ENCODE assay signal across 14 cellular contexts in the genomic region with DNA sequence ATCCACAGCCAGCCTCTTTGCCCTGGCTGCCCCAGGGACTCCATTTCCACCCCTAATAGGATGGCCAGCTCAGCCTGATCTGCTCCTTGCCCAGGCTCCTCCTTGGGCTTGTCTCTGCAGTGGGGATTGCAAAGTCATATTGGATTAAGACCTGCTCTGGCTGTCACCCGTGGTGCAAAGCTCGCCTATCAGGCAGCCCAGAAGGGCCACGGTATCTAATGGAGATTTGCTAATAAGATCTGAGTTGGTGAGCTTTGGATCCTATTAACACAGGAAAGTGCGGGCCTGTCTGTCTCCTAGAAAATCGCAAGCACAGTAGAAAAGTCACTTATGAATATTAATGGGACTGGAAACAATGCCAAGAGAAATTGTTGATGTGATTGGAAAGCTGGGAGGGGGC.
A peak's percentile ranks its signal among the peaks of the same experiment; 100 is the strongest.
DNase-seq lines count a peak whose midpoint lies in the region; ATAC-seq and TF ChIP-seq lines count a peak whose summit lies in the region.
"Had no signal": no experiment of that assay in that cellular context is flagged by ENCODE, and none has a peak within 500 bp of the region (broad histone marks: within the 10 kb centered on the region; RNA-seq: fewer than 3 reads in every experiment).

No MANE protein-coding gene starts in this region.

- peaks cover 14% of the 10 kb centered on the region for H3K4me1 Mint-ChIP-seq in glutamatergic neuron (ENCODE audit: low read depth, unreplicated experiment)
- H3K4me1 Mint-ChIP-seq: CD4-positive, alpha-beta memory T cell; H9; IgD-negative memory B cell had no signal

- peaks cover 3% of the 10 kb centered on the region for H3K27me3 Mint-ChIP-seq in glutamatergic neuron (ENCODE audit: unreplicated experiment)

- H3K27me3 ChIP-seq in SJCRH30, result peaks cover 3% of the 10 kb centered on the region; the same call in 1 of the 2 replicates

- TF ChIP-seq CTCF in glutamatergic neuron (IDR thresholded peaks at IDR 0.05; ENCODE audit: partially characterized antibody, unreplicated experiment), result no peak

- no peak for ATAC-seq in HG02798 (IDR thresholded peaks at IDR 0.05; ENCODE audit: poor library complexity, unreplicated experiment)
- ATAC-seq: HepG2 had no signal

- H3K9me3 Mint-ChIP-seq in glutamatergic neuron (ENCODE audit: unreplicated experiment), result peaks cover 6% of the 10 kb centered on the region
- H3K9me3 Mint-ChIP-seq: H9 had no signal

- no peak overlapping the region for H3K27ac ChIP-seq in SJCRH30
- H3K27ac ChIP-seq: C4-2B had no signal

- no peak overlapping the region for H3K4me3 ChIP-seq in SJCRH30

- H3K4me3 Mint-ChIP-seq in glutamatergic neuron (ENCODE audit: unreplicated experiment), result no peak overlapping the region
- H3K4me3 Mint-ChIP-seq: CD4-positive, alpha-beta memory T cell; H9; IgD-negative memory B cell had no signal

- H3K4me1 ChIP-seq in SJCRH30, result no peaks in the 10 kb centered on the region

- no peaks in the 10 kb centered on the region for H3K36me3 Mint-ChIP-seq in glutamatergic neuron (ENCODE audit: unreplicated experiment)
- H3K36me3 Mint-ChIP-seq: CD4-positive, alpha-beta memory T cell; IgD-negative memory B cell had no signal

- DNase-seq in NCI-H82 treated with DMSO at 0.1 percent for 48 hours (lab: John Stamatoyannopoulos, UW; ENCODE audit: unreplicated experiment) (peak; percentile 98), glutamatergic neuron (no peak), retina (peak; percentile 59), SHP77 (lab: John Stamatoyannopoulos, UW) (no peak), SJCRH30 (no peak)
- DNase-seq: AML-193; CD4-positive, alpha-beta memory T cell; DMS79 treated with DMSO at 0.1 percent for 48 hours; GF-D8; H9 had no signal

- H3K36me3 ChIP-seq in SJCRH30, result no peaks in the 10 kb centered on the region

- H3K9me3 ChIP-seq in SJCRH30 (replicated peaks), result no peaks in the 10 kb centered on the region

- H3K27ac Mint-ChIP-seq in glutamatergic neuron (ENCODE audit: unreplicated experiment), result peak overlapping the region; percentile 13
- H3K27ac Mint-ChIP-seq: CD4-positive, alpha-beta memory T cell; H9; IgD-negative memory B cell had no signal

Comparison
In these comparisons a context has a peak if more than half of its experiments do, and no peak if none do; other contexts are left out.
1. DNase-seq: peak in NCI-H82 treated with DMSO at 0.1 percent for 48 hours (single experiment) and retina (single experiment); none in glutamatergic neuron (single experiment), SHP77 (0 of 2) and SJCRH30 (0 of 2).